In the genomic region with DNA sequence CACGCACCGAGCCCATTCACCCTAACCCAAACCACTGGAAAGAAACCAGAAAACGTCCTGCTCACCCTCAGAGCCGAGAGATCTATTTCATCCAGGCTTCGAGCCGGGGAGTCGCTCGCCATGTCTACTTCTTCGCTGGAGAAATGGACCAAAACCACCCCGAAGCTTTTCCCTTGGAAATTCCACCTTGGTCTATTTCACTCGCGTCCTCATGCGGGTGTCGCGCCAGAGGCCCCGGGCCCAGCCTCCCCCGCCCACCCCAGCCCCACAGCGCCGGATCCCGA, we compare ENCODE assay signal across 8 cellular contexts. TPM values are rescaled to one million over a fixed set of nuclear protein-coding genes. Genes with fewer than 3 reads are reported as not detected.
DNase-seq lines count a peak whose midpoint lies in the region; ATAC-seq, FAIRE-seq and TF ChIP-seq lines count a peak whose summit lies in the region.

No MANE protein-coding gene starts in this region.

- peaks cover 40% of the 10 kb centered on the region for H3K36me3 Mint-ChIP-seq in CD4-positive, alpha-beta T cell (ENCODE audit: low read depth)

- ATAC-seq in CD4-positive, alpha-beta T cell (ENCODE audit: poor library complexity): no peak
- ATAC-seq in GM12878: no peak

- TF ChIP-seq RAD21 in GM12878 (IDR thresholded peaks at IDR 0.05; ENCODE audit: insufficient read depth, low read depth, low read length) (no peak), liver (IDR thresholded peaks at IDR 0.05) (no peak)

- SMC1A ChIA-PET in GM12878 (lab: Charles Lee; ENCODE audit: uncharacterized antibody, unreplicated experiment): interaction anchor here (0.8 to 4.8 kb wide), 7 partner anchors 8 to 274 kb away, joined by 4 to 26 read pairs (median 9); no protein-coding TSS in a partner anchor

- H4K20me1 ChIP-seq in GM12878 (ENCODE audit: control insufficient read depth, insufficient read depth): peaks cover 2% of the 10 kb centered on the region; the same call in 1 of the 2 replicates

- peak overlapping the region; percentile 71 for H3K27ac ChIP-seq in CD4-positive, alpha-beta T cell (ENCODE audit: low read depth, low read length)
- no peak overlapping the region for H3K27ac ChIP-seq in HL-60 (replicated peaks)
- H3K27ac ChIP-seq in GM12878 (ENCODE audit: control insufficient read depth, insufficient read depth): peak overlapping the region; percentile 80
- peak overlapping the region; percentile 17 to 28 for H3K27ac ChIP-seq in liver (ENCODE audit: low read depth in 1 of 2, low read length in 2 of 2)
- peak overlapping the region in 3 of 4 donors; percentile 22 to 77 (median 76) for H3K27ac ChIP-seq in tibial nerve

- TF ChIP-seq EP300 in GM12878 (IDR thresholded peaks at IDR 0.05; ENCODE audit: borderline replicate concordance in 1 of 2, control insufficient read depth in 1 of 2, low read depth in 2 of 2, low read length in 2 of 2) (no peak), tibial nerve (IDR thresholded peaks at IDR 0.05) (no peak)

- CTCF ChIA-PET in CD4-positive, alpha-beta T cell (lab: Charles Lee): interaction anchor here (0.9 to 3.4 kb wide), 4 partner anchors 21 to 110 kb away, joined by 3 to 12 read pairs (median 8); no protein-coding TSS in a partner anchor
- CTCF ChIA-PET in GM12878 (lab: Yijun Ruan, JAX): interaction anchor here (0.7 to 2.5 kb wide), 8 partner anchors 13 to 495 kb away, joined by 3 to 13 read pairs (median 4); no protein-coding TSS in a partner anchor

- peak overlapping the region; percentile 92 for H3K27ac Mint-ChIP-seq in CD4-positive, alpha-beta T cell

- H3K4me3 Mint-ChIP-seq in CD4-positive, alpha-beta T cell: peak overlapping the region; percentile 97

- H3K27me3 ChIP-seq in CD4-positive, alpha-beta T cell (ENCODE audit: control insufficient read depth, insufficient read depth, low read length): no peaks in the 10 kb centered on the region
- H3K27me3 ChIP-seq in HL-60 (ENCODE audit: insufficient read depth, poor library complexity, severe bottlenecking) (peaks cover 37% of the 10 kb centered on the region), GM12878 (replicated peaks in 1 of 2; ENCODE audit: control insufficient read depth in 2 of 2, insufficient read depth in 2 of 2, low read length in 1 of 2) (no peaks in the 10 kb centered on the region), liver (ENCODE audit: control insufficient read depth in 4 of 4, insufficient read depth in 4 of 4, low read length in 3 of 4) (no peaks in the 10 kb centered on the region), tibial nerve (peaks cover 0 to 17% of the 10 kb centered on the region in 2 donors)

- H3K27me3 Mint-ChIP-seq in CD4-positive, alpha-beta T cell: no peaks in the 10 kb centered on the region

- peak overlapping the region; percentile 50 for H2AFZ ChIP-seq in GM12878 (ENCODE audit: control insufficient read depth, low read depth, low read length)

- peaks cover 86% of the 10 kb centered on the region for H3K79me2 ChIP-seq in GM12878 (ENCODE audit: control insufficient read depth, insufficient read depth, low read length)

- WGBS in GM12878 (ENCODE audit: insufficient coverage, insufficient replicate concordance, low lambda C conversion rate, missing lambda C conversion rate): 2% methylated on average over 20 of the region's 20 CpGs
- under 1% methylated on average over 20 of the region's 20 CpGs for WGBS in liver
- WGBS in tibial nerve, 2 donors: 2 to 6% methylated on average over 10 to 20 of the region's 20 CpGs

- intact Hi-C loops in CD4-positive, alpha-beta T cell (cut with DNase I, micrococcal nuclease): loop anchor here (2.0 to 10.0 kb wide), 9 partner anchors 35 to 545 kb away; no protein-coding TSS in a partner anchor
- intact Hi-C loops in GM12878 (cut with micrococcal nuclease; ENCODE audit: unreplicated experiment): loop anchor here (1.0 to 10.0 kb wide), 7 partner anchors 103 to 1105 kb away; a partner anchor contains a TSS

- H3K9me3 ChIP-seq in CD4-positive, alpha-beta T cell (ENCODE audit: control insufficient read depth, low read length): no peaks in the 10 kb centered on the region
- H3K9me3 ChIP-seq in GM12878 (replicated peaks; ENCODE audit: control insufficient read depth, insufficient read depth, low read length) (no peaks in the 10 kb centered on the region; the same call in 2 of the 3 replicates), liver (ENCODE audit: control insufficient read depth in 4 of 4, low read length in 3 of 4) (no peaks in the 10 kb centered on the region), tibial nerve (no peaks in the 10 kb centered on the region)

- no peak overlapping the region for H3K4me2 ChIP-seq in GM12878 (ENCODE audit: control insufficient read depth, insufficient read depth)

- H3K4me1 ChIP-seq in GM12878 (ENCODE audit: control insufficient read depth, insufficient read depth, low read length) (peaks cover 10% of the 10 kb centered on the region), liver (ENCODE audit: control insufficient read depth in 4 of 4, insufficient read depth in 4 of 4, low read length in 3 of 4) (peaks cover 4 to 25% (median 12%) of the 10 kb centered on the region in 4 donors), tibial nerve (peaks cover 0 to 36% (median 4%) of the 10 kb centered on the region in 4 donors)

- no peak for TF ChIP-seq CTCF in CD4-positive, alpha-beta T cell (IDR thresholded peaks at IDR 0.05)
- TF ChIP-seq CTCF in HL-60 (IDR thresholded peaks at IDR 0.05; ENCODE audit: insufficient read depth, low read length) (no peak), GM12878 (IDR thresholded peaks at IDR 0.05 in 2 of 3, conservative IDR thresholded peaks at IDR 0.05 in 1 of 3; ENCODE audit: control insufficient read depth in 2 of 3, extremely low read depth in 1 of 3, insufficient read depth in 1 of 3, low read depth in 3 of 3, low read length in 3 of 3) (no peak), liver (IDR thresholded peaks at IDR 0.05; ENCODE audit: low read depth, low read length, missing input control) (no peak), tibial nerve (IDR thresholded peaks at IDR 0.05) (no peak)

- in situ Hi-C loops in GM12878 (cut with MboI) (loop anchor here (5.0 kb wide), 1 partner anchor 273 kb away; no protein-coding TSS in a partner anchor), G401 (cut with HindIII; ENCODE audit: low sequenced_read_pairs) (no loop called here)

- POLR2A ChIA-PET in CD4-positive, alpha-beta T cell (lab: Charles Lee): interaction anchor here (0.5 to 5.1 kb wide), 23 partner anchors 13 to 1103 kb away, joined by 3 to 43 read pairs (median 4); a partner anchor contains a TSS
- POLR2A ChIA-PET in GM12878 (lab: Charles Lee): interaction anchor here (0.6 to 1.8 kb wide), 5 partner anchors 82 to 294 kb away, joined by 3 to 9 read pairs (median 3); no protein-coding TSS in a partner anchor

- FAIRE-seq in GM12878 (lab: Jason Lieb, UNC): no peak

- RAD21 ChIA-PET in GM12878 (lab: Charles Lee; ENCODE audit: unreplicated experiment): interaction anchor here (0.6 to 2.6 kb wide), 12 partner anchors 12 to 342 kb away, joined by 3 to 11 read pairs (median 4); no protein-coding TSS in a partner anchor

- DNase-seq in CD4-positive, alpha-beta T cell: no peak
- no peak for DNase-seq in HL-60 (ENCODE audit: low read depth in 1 of 2, low spot score in 1 of 2)
- DNase-seq in GM12878 (ENCODE audit: low read depth, low spot score): no peak
- no peak for DNase-seq in tibial nerve (ENCODE audit: low spot score in 2 of 2)
- no peak for DNase-seq in activated gamma-delta T cell (lab: John Stamatoyannopoulos, UW)
- no peak for DNase-seq in G401 (ENCODE audit: low spot score)
- no peak for DNase-seq in NCI-H524 treated with DMSO at 0.1 percent for 48 hours (lab: John Stamatoyannopoulos, UW)

- BruUV-seq in GM12878 (replicated peaks; lab: Mats Ljungman, UMichigan): no TSS peak

- H3K36me3 ChIP-seq in GM12878 (ENCODE audit: control insufficient read depth in 2 of 2, insufficient read depth in 2 of 2, low read length in 1 of 2): no peaks in the 10 kb centered on the region
- H3K36me3 ChIP-seq in liver (ENCODE audit: control insufficient read depth in 4 of 4, insufficient read depth in 3 of 4, low read depth in 1 of 4, low read length in 3 of 4): no peaks in the 10 kb centered on the region
- H3K36me3 ChIP-seq in tibial nerve: no peaks in the 10 kb centered on the region

- peaks cover 49% of the 10 kb centered on the region for H3K4me1 Mint-ChIP-seq in CD4-positive, alpha-beta T cell (ENCODE audit: low read depth)

- H3K9me3 Mint-ChIP-seq in CD4-positive, alpha-beta T cell: no peaks in the 10 kb centered on the region

- TF ChIP-seq POLR2A in GM12878 (IDR thresholded peaks at IDR 0.05; ENCODE audit: low read depth, low read length) (no peak), tibial nerve (IDR thresholded peaks at IDR 0.05) (no peak)

- peak overlapping the region; percentile 65 for H3K4me3 ChIP-seq in HL-60 (replicated peaks; ENCODE audit: insufficient read depth, low read length)
- H3K4me3 ChIP-seq in GM12878: peak overlapping the region; percentile 98
- H3K4me3 ChIP-seq in liver (ENCODE audit: low read depth in 1 of 3, low read length in 3 of 3): peak overlapping the region; percentile 82 to 93 (median 92)
- peak overlapping the region; percentile 56 to 78 (median 68) for H3K4me3 ChIP-seq in tibial nerve

- H3K9ac ChIP-seq in GM12878 (ENCODE audit: control insufficient read depth, insufficient read depth, low read length): peak overlapping the region; percentile 84
- peak overlapping the region in 1 of 2 donors; percentile 67 for H3K9ac ChIP-seq in liver (ENCODE audit: low read depth in 1 of 2, low read length in 2 of 2)

TF ChIP-seq in liver, 16 proteins besides CTCF, POLR2A, EP300 and RAD21:
- TF ChIP-seq RXRA (IDR thresholded peaks at IDR 0.05): no peak
TF ChIP-seq in liver: peak in this region for 0.

RNA-seq across cellular contexts. Expression of a gene that starts 0.3 kb away (rescaled TPM):
- 10 to 100 TPM; 71.0 to 78.3 TPM for total RNA-seq in CD4-positive, alpha-beta T cell
- 150 and 178 TPM in 2 replicates for total RNA-seq in GM12878 (2013; cell fraction: nucleolus; rRNA removed)
- 44.8 and 55.4 TPM in 2 replicates for total RNA-seq in GM12878 (2014; rRNA removed)
- total RNA-seq in GM12878 (2014; rRNA removed; fragmentation: Illumina TruSeq; extraction: Trizol): 51.6 and 52.1 TPM in 2 replicates
- 73.6 and 74.3 TPM in 2 replicates for total RNA-seq in GM12878 (2021)
- polyA plus RNA-seq in GM12878 (2011; ENCODE audit: low read depth): 34.0 TPM
- 29.8 and 31.3 TPM in 2 replicates for polyA plus RNA-seq in GM12878 (2011; rRNA removed)
- 13.9 and 16.5 TPM in 2 replicates for polyA plus RNA-seq in GM12878 (2011; cell fraction: cytosol; rRNA removed)
- polyA plus RNA-seq in GM12878 (2011; cell fraction: nucleus; rRNA removed): 56.3 and 56.8 TPM in 2 replicates
- 54.7 and 56.7 TPM in 2 replicates for polyA plus RNA-seq in GM12878 (2012)
- 65.1 and 67.4 TPM in 2 replicates for polyA plus RNA-seq in GM12878 (2014; fragmentation: Illumina TruSeq; extraction: Trizol)
- 10 to 100 TPM; 13.9 to 15.9 TPM for polyA plus RNA-seq in GM12878 (2014; fragmentation: Nextera tagmentation; extraction: Ambion mirVana)
- 35.3 and 39.5 TPM in 2 replicates for polyA plus RNA-seq in GM12878 (2014; rRNA removed)
- 10 to 100 TPM; 53.5 to 63.5 TPM for polyA plus RNA-seq in GM12878 (2016; fragmentation: Nextera tagmentation; extraction: Ambion mirVana)
- 49.2 and 55.0 TPM in 2 replicates for polyA minus RNA-seq in GM12878 (2011; rRNA and poly(A)+ RNA removed)
- 11.8 and 14.1 TPM in 2 replicates for polyA minus RNA-seq in GM12878 (2011; cell fraction: cytosol; rRNA and poly(A)+ RNA removed)
- 87.8 and 130 TPM in 2 replicates for polyA minus RNA-seq in GM12878 (2011; cell fraction: nucleus; rRNA and poly(A)+ RNA removed)
- total RNA-seq in liver: 1 to 10 TPM; 4.8 to 9.8 TPM
- polyA plus RNA-seq in liver: 1 to 10 TPM; 3.7 to 5.7 TPM
- total RNA-seq in tibial nerve: 10 to 100 TPM in 1 of 4 donors, 1 to 10 TPM in 3; 5.4 to 11.1 (median 7.5) TPM
- total RNA-seq in G401 (2014; rRNA removed; shearing (Covaris generic)): 0.03 TPM in 1 of 2 replicates, not detected in the other
